7 cellular contexts compared by ENCODE assay signal in the genomic region with DNA sequence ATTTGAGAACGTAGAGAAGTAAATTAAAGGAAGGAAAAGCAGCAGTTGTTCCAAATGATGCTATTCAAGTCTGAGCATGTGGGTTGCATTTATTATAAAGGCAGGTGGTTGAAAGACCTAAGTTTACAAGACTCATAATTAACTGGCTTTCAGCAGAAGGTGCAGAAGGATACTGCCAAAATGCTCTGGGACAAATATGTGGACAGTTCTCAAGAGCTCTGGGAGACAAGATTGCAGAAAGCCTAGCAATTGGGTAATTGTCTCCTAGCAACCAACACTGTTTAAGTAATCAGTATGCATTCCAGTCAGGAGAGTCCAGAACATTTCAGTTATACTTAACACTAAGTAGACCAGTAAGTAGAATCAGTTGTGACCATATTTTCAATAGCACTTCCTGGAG.
DNase-seq lines count a peak whose midpoint lies in the region; ATAC-seq and TF ChIP-seq lines count a peak whose summit lies in the region.

No MANE protein-coding gene starts in this region.

- peak overlapping the region; percentile 78 to 84 for H3K27ac ChIP-seq in tibial artery
- H3K27ac ChIP-seq in ovary = no peak overlapping the region

- H3K4me1 ChIP-seq in tibial artery (peaks cover 0 to 66% (median 42%) of the 10 kb centered on the region in 4 donors), ovary (ENCODE audit: insufficient read depth) (peaks cover 15% of the 10 kb centered on the region)

- TF ChIP-seq POLR2A in ovary (IDR thresholded peaks at IDR 0.05) = no peak

- peaks cover 17 to 18% (median 18%) of the 10 kb centered on the region in 3 donors for H3K36me3 ChIP-seq in tibial artery
- H3K36me3 ChIP-seq in ovary = no peaks in the 10 kb centered on the region

- peaks cover 8% of the 10 kb centered on the region for H3K4me1 Mint-ChIP-seq in stimulated activated memory B cell treated with anti-CD40 and anti-IgM and Interleukin-4, amounts not matched to agents 10 μg/mL and 1 μg/mL and 100 μg/mL, for 72 hours

- H3K4me3 ChIP-seq in cardiac fibroblast (replicated peaks in 1 of 2; ENCODE audit: low read depth in 2 of 2, low read length in 2 of 2) (no peak overlapping the region), tibial artery (no peak overlapping the region), ovary (no peak overlapping the region)

- peak; percentile 40 for DNase-seq in MV-4-11 (lab: John Stamatoyannopoulos, UW)
- peak; percentile 97 to 98 for DNase-seq in cardiac fibroblast (ENCODE audit: low read depth in 2 of 2)
- no peak for DNase-seq in left lobe of liver (ENCODE audit: low spot score)
- DNase-seq in tibial artery = no peak
- no peak for DNase-seq in ovary

- H3K4me3 Mint-ChIP-seq in stimulated activated memory B cell treated with anti-CD40 and anti-IgM and Interleukin-4, amounts not matched to agents 10 μg/mL and 1 μg/mL and 100 μg/mL, for 72 hours = no peak overlapping the region

- no peak overlapping the region for H3K27ac Mint-ChIP-seq in stimulated activated memory B cell treated with anti-CD40 and anti-IgM and Interleukin-4, amounts not matched to agents 10 μg/mL and 1 μg/mL and 100 μg/mL, for 72 hours

- intact Hi-C loops in tibial artery (cut with DNase I; ENCODE audit: low total_unique reads) (no loop called here), ovary (cut with DNase I) (loop anchor here in 1 of 4 donors (10.0 kb wide), 1 partner anchor 149 kb away; a partner anchor contains a TSS)

- TF ChIP-seq CTCF in cardiac fibroblast (IDR thresholded peaks at IDR 0.05; ENCODE audit: low read depth, low read length) (no peak), tibial artery (IDR thresholded peaks at IDR 0.05) (no peak), ovary (IDR thresholded peaks at IDR 0.05) (no peak)

- no peaks in the 10 kb centered on the region for H3K9me3 Mint-ChIP-seq in stimulated activated memory B cell treated with anti-CD40 and anti-IgM and Interleukin-4, amounts not matched to agents 10 μg/mL and 1 μg/mL and 100 μg/mL, for 72 hours

- H3K9me3 ChIP-seq in tibial artery (no peaks in the 10 kb centered on the region), ovary (no peaks in the 10 kb centered on the region)

- WGBS in ovary, 3 donors = 18 to 35% (median 27%) methylated on average over 1 of the region's 1 CpG

- TF ChIP-seq EP300 in ovary (IDR thresholded peaks at IDR 0.05) = no peak

- ATAC-seq in left lobe of liver (peak; percentile 88), HG02759 (IDR thresholded peaks at IDR 0.05; ENCODE audit: unreplicated experiment) (no peak)
- ATAC-seq in stimulated activated memory B cell treated with anti-CD40 and anti-IgM and Interleukin-4, amounts not matched to agents 10 μg/mL and 1 μg/mL and 100 μg/mL, for 72 hours = no peak

- H3K27me3 Mint-ChIP-seq in stimulated activated memory B cell treated with anti-CD40 and anti-IgM and Interleukin-4, amounts not matched to agents 10 μg/mL and 1 μg/mL and 100 μg/mL, for 72 hours = no peaks in the 10 kb centered on the region

- peaks cover 60% of the 10 kb centered on the region for H3K36me3 Mint-ChIP-seq in stimulated activated memory B cell treated with anti-CD40 and anti-IgM and Interleukin-4, amounts not matched to agents 10 μg/mL and 1 μg/mL and 100 μg/mL, for 72 hours

- H3K27me3 ChIP-seq in tibial artery (no peaks in the 10 kb centered on the region), ovary (no peaks in the 10 kb centered on the region)

Comparison
In these comparisons a context has a peak if more than half of its experiments do, and no peak if none do; other contexts are left out.
1. DNase-seq: peak in MV-4-11 (single experiment) and cardiac fibroblast (2 of 2); none in left lobe of liver (single experiment), tibial artery (0 of 2) and ovary (0 of 5).
2. H3K27ac ChIP-seq: peak in tibial artery (2 of 2); none in ovary (0 of 2).